Comparison of ENCODE assay signal across 27 cellular contexts in genomic region chr18:29496276-29496675, GRCh38.
"Had no signal": no experiment of that assay in that cellular context is flagged by ENCODE, and none has a peak within 500 bp of the region (broad histone marks: within the 10 kb centered on the region; RNA-seq: fewer than 3 reads in every experiment).

No MANE protein-coding gene starts in this region.

- H3K4me3 ChIP-seq: ascending aorta, colonic mucosa, dorsolateral prefrontal cortex, left lung, lung, right lobe of liver, tibial artery had no signal

- DNase-seq: activated CD4-positive, alpha-beta T cell treated with anti-CD3 and anti-CD28 coated beads, Interleukin-2, amount 10 ng/mL, durations not matched to agents 7 days and 5 days; activated CD4-positive, CD25-positive, alpha-beta regulatory T cell treated with anti-CD3 and anti-CD28 coated beads, Interleukin-2, amount 50 U/mL, for 72 hours; activated CD8-positive, alpha-beta memory T cell treated with anti-CD3 and anti-CD28 coated beads, Interleukin-2, amount 10 ng/mL, durations not matched to agents 7 days and 5 days; activated CD8-positive, alpha-beta T cell treated with anti-CD3 and anti-CD28 coated beads for 36 hours; activated gamma-delta T cell; activated naive CD4-positive, alpha-beta T cell treated with anti-CD3 and anti-CD28 coated beads, Interleukin-2, amount 50 U/mL, for 16 hours; activated naive CD8-positive, alpha-beta T cell treated with anti-CD3 and anti-CD28 coated beads, Interleukin-2, amount 50 U/mL, for 24 hours; activated T-cell treated with anti-CD3 and anti-CD28 coated beads for 4 hours; brain microvascular endothelial cell; colonic mucosa; dorsolateral prefrontal cortex; effector memory CD8-positive, alpha-beta T cell; foreskin keratinocyte; immature natural killer cell; kidney glomerular epithelial cell; left lung; naive thymus-derived CD4-positive, alpha-beta T cell; occipital lobe; right lobe of liver; small intestine; stimulated activated CD4-positive, alpha-beta T cell treated with anti-CD3 and anti-CD28 coated beads, Interleukin-2, amount 100 ng/mL, for 24 hours; stimulated activated naive CD8-positive, alpha-beta T cell treated with anti-CD3 and anti-CD28 coated beads, Interleukin-15, amount 100 ng/mL, for 72 hours; tibial artery had no signal

- ATAC-seq: activated CD8-positive, alpha-beta memory T cell treated with anti-CD3 and anti-CD28 coated beads, Interleukin-2, amount 10 ng/mL, durations not matched to agents 7 days and 5 days; activated CD8-positive, alpha-beta T cell treated with anti-CD3 and anti-CD28 coated beads for 36 hours; activated naive CD8-positive, alpha-beta T cell treated with anti-CD3 and anti-CD28 coated beads, Interleukin-2, amount 50 U/mL, for 24 hours; effector memory CD8-positive, alpha-beta T cell; esophagus mucosa; foreskin keratinocyte; left lung; naive thymus-derived CD4-positive, alpha-beta T cell; right lobe of liver; stimulated activated effector memory CD8-positive, alpha-beta T cell treated with anti-CD3 and anti-CD28 coated beads, Interleukin-12 subunit alpha, Interleukin-12 subunit beta, amount 100 ng/mL, for 72 hours; stimulated activated naive CD8-positive, alpha-beta T cell treated with anti-CD3 and anti-CD28 coated beads, Interleukin-15, amount 100 ng/mL, for 72 hours had no signal
